ENCODE assay signal across 10 cellular contexts in the genomic region with DNA sequence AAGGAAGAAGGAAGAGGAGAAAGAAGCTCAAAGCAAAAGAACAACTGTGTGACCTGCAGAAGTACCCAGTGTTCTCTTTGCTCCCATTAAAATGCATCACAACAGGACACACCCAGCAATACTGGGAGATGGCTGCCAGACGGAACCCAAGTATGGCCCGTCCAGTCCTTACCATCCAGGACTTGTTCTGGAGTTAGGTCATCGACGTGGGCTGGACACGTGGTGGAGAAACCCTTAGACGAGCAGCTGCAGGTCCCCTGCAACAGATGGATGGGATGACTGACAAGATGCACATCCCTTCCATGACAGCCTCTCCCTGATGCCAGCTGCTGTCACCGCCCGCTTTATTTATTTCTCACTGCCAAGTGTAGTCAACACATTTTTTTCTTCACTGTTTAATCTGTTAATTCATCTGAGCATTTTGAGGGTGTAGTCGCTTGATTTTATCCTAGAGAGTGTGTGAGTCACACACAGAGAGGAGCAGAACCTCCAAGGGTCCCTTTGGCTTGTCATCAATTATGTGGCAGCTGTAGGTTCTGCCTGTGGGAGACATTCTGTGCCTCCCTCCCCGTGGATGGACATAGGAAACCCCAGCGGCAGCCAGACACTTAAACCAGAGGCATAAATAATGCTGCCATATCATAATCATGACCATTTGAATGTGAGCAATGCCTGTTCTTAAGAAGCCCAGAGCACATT.
A peak's percentile ranks its signal among the peaks of the same experiment; 100 is the strongest.
DNase-seq lines count a peak whose midpoint lies in the region; ATAC-seq and TF ChIP-seq lines count a peak whose summit lies in the region.
"Had no signal": no experiment of that assay in that cellular context is flagged by ENCODE, and none has a peak within 500 bp of the region (broad histone marks: within the 10 kb centered on the region; RNA-seq: fewer than 3 reads in every experiment).

No MANE protein-coding gene starts in this region.

- no peak overlapping the region for H2AK5ac ChIP-seq in neuronal stem cell (ENCODE audit: low read depth, low read length)

- CTCF ChIA-PET in activated CD4-positive, alpha-beta T cell treated with anti-CD3 and anti-CD28 coated beads, Interleukin-2, amount 10 ng/mL, durations not matched to agents 7 days and 5 days (lab: Charles Lee), result interaction anchor here (0.8 to 1.8 kb wide), 10 partner anchors 9 to 765 kb away, joined by 3 to 6 read pairs (median 4); no protein-coding TSS in a partner anchor

- POLR2A ChIA-PET in activated CD4-positive, alpha-beta T cell treated with anti-CD3 and anti-CD28 coated beads, Interleukin-2, amount 10 ng/mL, durations not matched to agents 7 days and 5 days (lab: Charles Lee), result no interaction called here

- no peak overlapping the region for H2AFZ ChIP-seq in neuronal stem cell (ENCODE audit: low read length)

- peak; percentile 29 for DNase-seq in NCI-H2171 (lab: John Stamatoyannopoulos, UW)
- DNase-seq in esophagus muscularis mucosa (ENCODE audit: extremely low spot score), result no peak
- no peak for DNase-seq in neuronal stem cell (ENCODE audit: low spot score)
- DNase-seq in activated CD4-positive, alpha-beta T cell treated with anti-CD3 and anti-CD28 coated beads, Interleukin-2, amount 10 ng/mL, durations not matched to agents 7 days and 5 days, result no peak
- DNase-seq in activated T-helper 1 cell treated with anti-CD3 and anti-CD28 coated beads, Interleukin-12 subunit alpha, Interleukin-12 subunit beta, Interleukin-2, Interleukin-4 antibody, amounts not matched to agents 30 ng/mL and 10 ng/mL and 1 ng/mL, durations not matched to agents 14 hours and 24 hours and 36 hours (ENCODE audit: low spot score), result no peak

- no peak for TF ChIP-seq EP300 in esophagus muscularis mucosa (IDR thresholded peaks at IDR 0.05)

- no peak overlapping the region for H3K27ac Mint-ChIP-seq in activated CD4-positive, alpha-beta T cell treated with anti-CD3 and anti-CD28 coated beads, Interleukin-2, amount 10 ng/mL, durations not matched to agents 7 days and 5 days
- no peak overlapping the region for H3K27ac Mint-ChIP-seq in activated T-helper 1 cell treated with anti-CD3 and anti-CD28 coated beads, Interleukin-12 subunit alpha, Interleukin-12 subunit beta, Interleukin-2, Interleukin-4 antibody, amounts not matched to agents 30 ng/mL and 10 ng/mL and 1 ng/mL, durations not matched to agents 14 hours and 24 hours and 36 hours
- H3K27ac Mint-ChIP-seq: immature natural killer cell had no signal

- no peak for TF ChIP-seq POLR2A in esophagus muscularis mucosa (IDR thresholded peaks at IDR 0.05; ENCODE audit: low read depth)

- H3K9ac ChIP-seq in neuronal stem cell (ENCODE audit: low read depth, low read length, poor library complexity), result no peak overlapping the region

- intact Hi-C loops in esophagus muscularis mucosa (cut with DNase I), result no loop called here
- intact Hi-C loops in activated T-helper 1 cell treated with anti-CD3 and anti-CD28 coated beads, Interleukin-12 subunit alpha, Interleukin-12 subunit beta, Interleukin-2, Interleukin-4 antibody, amounts not matched to agents 30 ng/mL and 10 ng/mL and 1 ng/mL, durations not matched to agents 14 hours and 24 hours and 36 hours (cut with micrococcal nuclease), result loop anchor here (1.0 to 5.0 kb wide), 4 partner anchors 133 to 767 kb away; a partner anchor contains a TSS

- H3K4me3 ChIP-seq in esophagus muscularis mucosa (no peak overlapping the region), neuronal stem cell (ENCODE audit: low read length in 2 of 2) (no peak overlapping the region)

- H3K18ac ChIP-seq in neuronal stem cell (ENCODE audit: low read length), result peak overlapping the region; percentile 46

- WGBS in esophagus muscularis mucosa, result 85% methylated on average over 11 of the region's 11 CpGs
- no CpG with 5 or more reads among the region's 11 CpGs for WGBS in neuronal stem cell (ENCODE audit: extremely low coverage in 2 of 2, insufficient read length in 2 of 2, insufficient replicate concordance in 1 of 2), 2 donors

- ATAC-seq in HG03135 (IDR thresholded peaks at IDR 0.05; ENCODE audit: unreplicated experiment) (no peak), GM18517 (IDR thresholded peaks at IDR 0.05; ENCODE audit: unreplicated experiment) (no peak)

- TF ChIP-seq CTCF in C4-2B (conservative IDR thresholded peaks at IDR 0.05), result peak; percentile 82
- no peak for TF ChIP-seq CTCF in esophagus muscularis mucosa (IDR thresholded peaks at IDR 0.05)

- peaks cover 20% of the 10 kb centered on the region for H3K27me3 Mint-ChIP-seq in activated CD4-positive, alpha-beta T cell treated with anti-CD3 and anti-CD28 coated beads, Interleukin-2, amount 10 ng/mL, durations not matched to agents 7 days and 5 days
- H3K27me3 Mint-ChIP-seq in activated T-helper 1 cell treated with anti-CD3 and anti-CD28 coated beads, Interleukin-12 subunit alpha, Interleukin-12 subunit beta, Interleukin-2, Interleukin-4 antibody, amounts not matched to agents 30 ng/mL and 10 ng/mL and 1 ng/mL, durations not matched to agents 14 hours and 24 hours and 36 hours (ENCODE audit: insufficient read depth), result peaks cover 12% of the 10 kb centered on the region

- H3K23ac ChIP-seq in neuronal stem cell (ENCODE audit: low read depth, low read length, poor library complexity), result no peak overlapping the region

- H2BK15ac ChIP-seq in neuronal stem cell (ENCODE audit: low read length), result no peak overlapping the region

- no peak overlapping the region for H3K4me2 ChIP-seq in neuronal stem cell (ENCODE audit: insufficient read depth, low read length, poor library complexity, severe bottlenecking)

- H3K4me1 ChIP-seq in esophagus muscularis mucosa (peaks cover 23 to 44% (median 30%) of the 10 kb centered on the region in 4 donors), neuronal stem cell (ENCODE audit: control insufficient read depth in 2 of 2, insufficient read depth in 1 of 2, low read depth in 1 of 2, low read length in 2 of 2) (peaks cover 5 to 9% of the 10 kb centered on the region in 2 donors)

- no peak overlapping the region for H3K4ac ChIP-seq in neuronal stem cell (ENCODE audit: low read length)

- H3K4me1 Mint-ChIP-seq in activated CD4-positive, alpha-beta T cell treated with anti-CD3 and anti-CD28 coated beads, Interleukin-2, amount 10 ng/mL, durations not matched to agents 7 days and 5 days, result peaks cover 10% of the 10 kb centered on the region
- H3K4me1 Mint-ChIP-seq in activated T-helper 1 cell treated with anti-CD3 and anti-CD28 coated beads, Interleukin-12 subunit alpha, Interleukin-12 subunit beta, Interleukin-2, Interleukin-4 antibody, amounts not matched to agents 30 ng/mL and 10 ng/mL and 1 ng/mL, durations not matched to agents 14 hours and 24 hours and 36 hours (ENCODE audit: low read depth), result peaks cover 22% of the 10 kb centered on the region

- H2BK12ac ChIP-seq in neuronal stem cell (ENCODE audit: low read length), result no peak overlapping the region

- no peaks in the 10 kb centered on the region for H3K27me3 ChIP-seq in esophagus muscularis mucosa
- H3K27me3 ChIP-seq in neuronal stem cell (ENCODE audit: control insufficient read depth in 3 of 3, insufficient read depth in 3 of 3, low read depth in 1 of 3, low read length in 3 of 3), result peaks cover 0 to 3% (median 0%) of the 10 kb centered on the region in 3 experiments

- no peak overlapping the region for H3K4me3 Mint-ChIP-seq in activated CD4-positive, alpha-beta T cell treated with anti-CD3 and anti-CD28 coated beads, Interleukin-2, amount 10 ng/mL, durations not matched to agents 7 days and 5 days
- no peak overlapping the region for H3K4me3 Mint-ChIP-seq in activated T-helper 1 cell treated with anti-CD3 and anti-CD28 coated beads, Interleukin-12 subunit alpha, Interleukin-12 subunit beta, Interleukin-2, Interleukin-4 antibody, amounts not matched to agents 30 ng/mL and 10 ng/mL and 1 ng/mL, durations not matched to agents 14 hours and 24 hours and 36 hours
- H3K4me3 Mint-ChIP-seq: immature natural killer cell had no signal

- H2BK5ac ChIP-seq in neuronal stem cell (ENCODE audit: low read length), result no peak overlapping the region

- no peaks in the 10 kb centered on the region for H3K79me1 ChIP-seq in neuronal stem cell (ENCODE audit: low read depth, low read length)

- H3K36me3 Mint-ChIP-seq in activated CD4-positive, alpha-beta T cell treated with anti-CD3 and anti-CD28 coated beads, Interleukin-2, amount 10 ng/mL, durations not matched to agents 7 days and 5 days (ENCODE audit: low read depth), result no peaks in the 10 kb centered on the region
- H3K36me3 Mint-ChIP-seq in activated T-helper 1 cell treated with anti-CD3 and anti-CD28 coated beads, Interleukin-12 subunit alpha, Interleukin-12 subunit beta, Interleukin-2, Interleukin-4 antibody, amounts not matched to agents 30 ng/mL and 10 ng/mL and 1 ng/mL, durations not matched to agents 14 hours and 24 hours and 36 hours (ENCODE audit: low read depth), result no peaks in the 10 kb centered on the region
- H3K36me3 Mint-ChIP-seq: immature natural killer cell had no signal

- no peak overlapping the region for H2BK120ac ChIP-seq in neuronal stem cell (ENCODE audit: low read depth, low read length)

- no peak overlapping the region for H4K8ac ChIP-seq in neuronal stem cell (ENCODE audit: low read depth, low read length)

- H3K9me3 ChIP-seq in esophagus muscularis mucosa, result no peaks in the 10 kb centered on the region
- H3K9me3 ChIP-seq in neuronal stem cell (replicated peaks in 1 of 2; ENCODE audit: control insufficient read depth in 2 of 2, insufficient read depth in 1 of 2, low read depth in 1 of 2, low read length in 2 of 2), result no peaks in the 10 kb centered on the region
- H3K9me3 ChIP-seq: Caco-2 had no signal

- H3K27ac ChIP-seq in C4-2B, result no peak overlapping the region
- H3K27ac ChIP-seq in esophagus muscularis mucosa (replicated peaks in 1 of 4), result peak overlapping the region; percentile 3 to 52 (median 46)
- H3K27ac ChIP-seq in neuronal stem cell (replicated peaks; ENCODE audit: low read length), result no peak overlapping the region

- no peaks in the 10 kb centered on the region for H3K36me3 ChIP-seq in esophagus muscularis mucosa
- no peaks in the 10 kb centered on the region for H3K36me3 ChIP-seq in neuronal stem cell (replicated peaks in 1 of 2; ENCODE audit: control insufficient read depth in 2 of 2, insufficient read depth in 2 of 2, low read length in 2 of 2)

- H3K14ac ChIP-seq in neuronal stem cell (ENCODE audit: low read length), result no peak overlapping the region

- no peak overlapping the region for H4K91ac ChIP-seq in neuronal stem cell (ENCODE audit: low read depth, low read length, poor library complexity)

- H3K9me3 Mint-ChIP-seq in activated CD4-positive, alpha-beta T cell treated with anti-CD3 and anti-CD28 coated beads, Interleukin-2, amount 10 ng/mL, durations not matched to agents 7 days and 5 days, result no peaks in the 10 kb centered on the region
- H3K9me3 Mint-ChIP-seq in activated T-helper 1 cell treated with anti-CD3 and anti-CD28 coated beads, Interleukin-12 subunit alpha, Interleukin-12 subunit beta, Interleukin-2, Interleukin-4 antibody, amounts not matched to agents 30 ng/mL and 10 ng/mL and 1 ng/mL, durations not matched to agents 14 hours and 24 hours and 36 hours, result no peaks in the 10 kb centered on the region
- H3K9me3 Mint-ChIP-seq: immature natural killer cell had no signal

Comparison
In these comparisons a context has a peak if more than half of its experiments do, and no peak if none do; other contexts are left out.
1. H3K27ac ChIP-seq: peak in esophagus muscularis mucosa (4 of 4); none in C4-2B (single experiment) and neuronal stem cell (single experiment).